Comparison of ENCODE assay signal across 26 cellular contexts in the genomic region with DNA sequence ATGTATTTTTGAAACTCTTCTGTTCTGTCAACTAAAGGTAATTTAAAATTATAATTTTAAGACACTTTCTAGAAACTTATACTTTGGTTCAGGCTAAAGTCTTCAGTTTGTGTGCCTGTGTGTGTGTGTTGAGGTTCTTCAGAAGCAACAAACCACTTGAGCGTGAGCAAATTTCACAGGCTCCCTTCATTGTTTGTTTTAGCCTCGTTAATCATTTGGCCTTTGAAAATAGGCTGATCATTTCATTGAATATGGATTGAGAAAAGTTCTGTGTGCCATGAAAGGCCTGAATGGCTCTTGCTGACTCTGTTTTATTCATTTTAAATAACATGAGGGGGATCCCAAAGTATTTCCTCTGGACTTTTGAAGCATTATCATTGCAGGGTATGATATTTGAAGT.
DNase-seq lines count a peak whose midpoint lies in the region; ATAC-seq, FAIRE-seq and TF ChIP-seq lines count a peak whose summit lies in the region.
"Had no signal": no experiment of that assay in that cellular context is flagged by ENCODE, and none has a peak within 500 bp of the region (broad histone marks: within the 10 kb centered on the region; RNA-seq: fewer than 3 reads in every experiment).

No MANE protein-coding gene starts in this region.

- no peak overlapping the region for H3K4me2 ChIP-seq in endothelial cell of umbilical vein (ENCODE audit: insufficient read depth, low read length)
- H3K4me2 ChIP-seq: SK-N-SH had no signal

- H4K20me1 ChIP-seq in endothelial cell of umbilical vein (replicated peaks; ENCODE audit: control insufficient read depth, extremely low read depth, insufficient read depth, low read length), result no peaks in the 10 kb centered on the region

- H3K27me3 ChIP-seq in endothelial cell of umbilical vein (ENCODE audit: control insufficient read depth in 2 of 2, insufficient read depth in 2 of 2, low read length in 2 of 2) (no peaks in the 10 kb centered on the region), stomach (no peaks in the 10 kb centered on the region)
- H3K27me3 ChIP-seq: MG63, right lobe of liver, testis had no signal

- no peak overlapping the region for H3K4me3 ChIP-seq in endothelial cell of umbilical vein (replicated peaks in 1 of 3; ENCODE audit: insufficient read depth in 1 of 3, low read depth in 1 of 3, low read length in 3 of 3)
- no peak overlapping the region for H3K4me3 ChIP-seq in stomach
- H3K4me3 ChIP-seq: lung, MG63, right lobe of liver, testis had no signal

- no peak for TF ChIP-seq EP300 in stomach (IDR thresholded peaks at IDR 0.05)

- dilution Hi-C loops in endothelial cell of umbilical vein (cut with MboI; ENCODE audit: extremely low pct_ligation_motif_present, low sequenced_read_pairs), result no loop called here

- no peak for FAIRE-seq in endothelial cell of umbilical vein (lab: Jason Lieb, UNC)
- FAIRE-seq: keratinocyte had no signal

- WGBS in stomach, 5 donors, result 23 to 46% (median 41%) methylated on average over 2 of the region's 2 CpGs

- no peak overlapping the region for H3K9ac ChIP-seq in endothelial cell of umbilical vein (replicated peaks; ENCODE audit: extremely low read depth, insufficient read depth, low read length)
- H3K9ac ChIP-seq: SK-N-SH had no signal

- CTCF ChIA-PET in endothelial cell of umbilical vein (lab: Charles Lee), result interaction anchor here (1.3 kb wide), 1 partner anchor 285 kb away, joined by 3 read pairs; no protein-coding TSS in a partner anchor

- H3K27ac ChIP-seq in endothelial cell of umbilical vein (ENCODE audit: insufficient read depth, low read depth, low read length) (no peak overlapping the region), stomach (no peak overlapping the region)
- H3K27ac ChIP-seq: C4-2B, right lobe of liver, testis had no signal

- H3K4me1 ChIP-seq in endothelial cell of umbilical vein (ENCODE audit: control insufficient read depth, extremely low read depth, insufficient read depth, low read length) (peaks cover 14% of the 10 kb centered on the region), stomach (peaks cover 0 to 6% (median 0%) of the 10 kb centered on the region in 4 donors)
- H3K4me1 ChIP-seq: testis had no signal

- H2AFZ ChIP-seq in endothelial cell of umbilical vein (ENCODE audit: low read depth, low read length), result no peak overlapping the region

- BruUV-seq in endothelial cell of umbilical vein (replicated peaks; lab: Mats Ljungman, UMichigan), result no TSS peak

- DNase-seq in DMS153 (lab: John Stamatoyannopoulos, UW) (peak; percentile 80), NCI-H128 (lab: John Stamatoyannopoulos, UW; ENCODE audit: unreplicated experiment) (peak; percentile 35), NCI-H446 treated with DMSO at 0.1 percent for 48 hours (lab: John Stamatoyannopoulos, UW) (peak; percentile 9), endothelial cell of umbilical vein (ENCODE audit: low read depth, low spot score) (peak; percentile 10), stomach (no peak), SKM-1 treated with dmso at 0.1 percent for 144 hours (lab: John Stamatoyannopoulos, UW; ENCODE audit: unreplicated experiment) (no peak)
- no peak for DNase-seq in stimulated activated CD4-positive, alpha-beta T cell treated with anti-CD3 and anti-CD28 coated beads, Interleukin-1b, Interleukin-23, amount 100 ng/mL, for 48 hours
- DNase-seq: activated B cell treated with CpG ODN at 0.5 μM for 24 hours; activated CD4-positive, alpha-beta memory T cell treated with anti-CD3 and anti-CD28 coated beads, Interleukin-2, amount 10 ng/mL, durations not matched to agents 7 days and 5 days; activated naive CD4-positive, alpha-beta T cell treated with Interleukin-2 at 50 U/mL for 16 hours; activated T-cell treated with anti-CD3 and anti-CD28 coated beads for 4 hours; amniotic stem cell; GF-D8; GOT3; hippocampal formation; MG63; nucleus accumbens; right lobe of liver; SK-N-SH; stimulated activated CD4-positive, alpha-beta T cell treated with anti-CD3 and anti-CD28 coated beads, Interleukin-15, amount 100 ng/mL, for 24 hours; testis had no signal

- H3K9me1 ChIP-seq in endothelial cell of umbilical vein (replicated peaks; ENCODE audit: control insufficient read depth, extremely low read depth, insufficient read depth, low read length), result no peaks in the 10 kb centered on the region

- H3K9me3 ChIP-seq in endothelial cell of umbilical vein (replicated peaks; ENCODE audit: control insufficient read depth, insufficient read depth, low read length) (no peaks in the 10 kb centered on the region), stomach (no peaks in the 10 kb centered on the region)
- H3K9me3 ChIP-seq: MG63, right lobe of liver, SK-N-SH, testis had no signal

- no peaks in the 10 kb centered on the region for H3K79me2 ChIP-seq in endothelial cell of umbilical vein (ENCODE audit: control insufficient read depth, insufficient read depth, low read length)

- no peak for ATAC-seq in GM21515 (IDR thresholded peaks at IDR 0.05; ENCODE audit: unreplicated experiment)
- ATAC-seq: right lobe of liver; stimulated activated memory B cell treated with anti-CD40 and anti-IgM and Interleukin-4, amounts not matched to agents 10 μg/mL and 1 μg/mL and 100 μg/mL, for 72 hours had no signal

- TF ChIP-seq POLR2A in endothelial cell of umbilical vein (IDR thresholded peaks at IDR 0.05; ENCODE audit: low read depth, low read length) (no peak), stomach (IDR thresholded peaks at IDR 0.05) (no peak)

- POLR2A ChIA-PET in endothelial cell of umbilical vein (lab: Charles Lee), result no interaction called here

- no peak for TF ChIP-seq CTCF in endothelial cell of umbilical vein (IDR thresholded peaks at IDR 0.05; ENCODE audit: extremely low read depth in 1 of 2, insufficient read depth in 1 of 2, low read depth in 1 of 2, low read length in 2 of 2)
- no peak for TF ChIP-seq CTCF in stomach (IDR thresholded peaks at IDR 0.05)

- intact Hi-C loops in endothelial cell of umbilical vein (cut with micrococcal nuclease), result loop anchor here (5.0 kb wide), 1 partner anchor 233 kb away; no protein-coding TSS in a partner anchor
- intact Hi-C loops in stomach (cut with DNase I; ENCODE audit: low total_unique reads), result no loop called here

- no peaks in the 10 kb centered on the region for H3K36me3 ChIP-seq in endothelial cell of umbilical vein (ENCODE audit: control insufficient read depth in 2 of 2, extremely low read depth in 1 of 2, insufficient read depth in 2 of 2, low read length in 2 of 2)
- H3K36me3 ChIP-seq in stomach, result peaks cover 5 to 15% (median 11%) of the 10 kb centered on the region in 4 donors
- H3K36me3 ChIP-seq: MG63, right lobe of liver had no signal

TF ChIP-seq in endothelial cell of umbilical vein, 7 proteins besides CTCF, POLR2A, EP300 and RAD21:
- TF ChIP-seq EZH2 (IDR thresholded peaks at IDR 0.05; ENCODE audit: borderline replicate concordance, low read depth, low read length, severe bottlenecking) (no peak), POLR2AphosphoS5 (IDR thresholded peaks at IDR 0.05; ENCODE audit: insufficient read depth, low read depth, low read length) (no peak), GATA2 (IDR thresholded peaks at IDR 0.05; ENCODE audit: insufficient read depth, insufficient read length, low read depth, low read length) (no peak), JUN (IDR thresholded peaks at IDR 0.05; ENCODE audit: borderline replicate concordance, insufficient read depth, insufficient read length, low read depth) (no peak), MYC (IDR thresholded peaks at IDR 0.05; ENCODE audit: low read depth, low read length) (no peak), FOS (IDR thresholded peaks at IDR 0.05; ENCODE audit: borderline replicate concordance, insufficient read depth, low read length) (no peak)
- TF ChIP-seq, protein P1, sequence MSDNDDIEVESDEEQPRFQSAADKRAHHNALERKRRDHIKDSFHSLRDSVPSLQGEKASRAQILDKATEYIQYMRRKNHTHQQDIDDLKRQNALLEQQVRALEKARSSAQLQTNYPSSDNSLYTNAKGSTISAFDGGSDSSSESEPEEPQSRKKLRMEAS (IDR thresholded peaks at IDR 0.05; ENCODE audit: insufficient read depth, insufficient read length), result no peak

Comparison
In these comparisons a context has a peak if more than half of its experiments do, and no peak if none do; other contexts are left out.
1. DNase-seq: peak in DMS153 (single experiment), NCI-H128 (single experiment), NCI-H446 treated with DMSO at 0.1 percent for 48 hours (single experiment) and endothelial cell of umbilical vein (single experiment); none in stomach (single experiment), stimulated activated CD4-positive, alpha-beta T cell treated with anti-CD3 and anti-CD28 coated beads, Interleukin-1b, Interleukin-23, amount 100 ng/mL, for 48 hours (single experiment) and SKM-1 treated with dmso at 0.1 percent for 144 hours (single experiment).